ENCODE assay signal across 18 cellular contexts in genomic region chr6:154872605-154873004, GRCh38.
A peak's percentile ranks its signal among the peaks of the same experiment; 100 is the strongest.
DNase-seq lines count a peak whose midpoint lies in the region; ATAC-seq, FAIRE-seq and TF ChIP-seq lines count a peak whose summit lies in the region.
"Had no signal": no experiment of that assay in that cellular context is flagged by ENCODE, and none has a peak within 500 bp of the region (broad histone marks: within the 10 kb centered on the region; RNA-seq: fewer than 3 reads in every experiment).

No MANE protein-coding gene starts in this region.

- no peak overlapping the region for H3K27ac ChIP-seq in K562 (ENCODE audit: extremely low read depth, low read depth, low read length)
- no peak overlapping the region for H3K27ac ChIP-seq in psoas muscle
- no peak overlapping the region for H3K27ac ChIP-seq in tibial nerve
- H3K27ac ChIP-seq: lower lobe of right lung, uterus had no signal

- H3K27me3 Mint-ChIP-seq in endothelial cell (ENCODE audit: unreplicated experiment), result peaks cover 3% of the 10 kb centered on the region
- H3K27me3 Mint-ChIP-seq: activated B cell treated with CpG ODN at 0.5 μM for 24 hours; CD4-positive, alpha-beta T cell; naive B cell; T-cell had no signal

- intact Hi-C loops in K562 (cut with micrococcal nuclease) (no loop called here), psoas muscle (cut with DNase I) (no loop called here)

- TF ChIP-seq CTCF in K562 (IDR thresholded peaks at IDR 0.05 in 2 of 3, conservative IDR thresholded peaks at IDR 0.05 in 1 of 3; ENCODE audit: insufficient read depth in 2 of 3, low read depth in 1 of 3, low read length in 3 of 3), result no peak
- no peak for TF ChIP-seq CTCF in psoas muscle (IDR thresholded peaks at IDR 0.05)
- TF ChIP-seq CTCF in endothelial cell (IDR thresholded peaks at IDR 0.05; ENCODE audit: unreplicated experiment), result no peak
- no peak for TF ChIP-seq CTCF in tibial nerve (IDR thresholded peaks at IDR 0.05)

- H3K36me3 ChIP-seq in K562 (ENCODE audit: control insufficient read depth, insufficient read depth, low read length), result peaks cover 9% of the 10 kb centered on the region; the same call in 2 of the 3 replicates
- no peaks in the 10 kb centered on the region for H3K36me3 ChIP-seq in psoas muscle (ENCODE audit: insufficient read depth in 1 of 2, low read depth in 1 of 2)
- no peaks in the 10 kb centered on the region for H3K36me3 ChIP-seq in tibial nerve
- H3K36me3 ChIP-seq: lower lobe of right lung, uterus had no signal

- no peak for TF ChIP-seq POLR2A in K562 (conservative IDR thresholded peaks at IDR 0.05)
- TF ChIP-seq POLR2A in tibial nerve (IDR thresholded peaks at IDR 0.05), result no peak

- ATAC-seq in K562, result 0 out of 3 replicates have a peak, but pooled peaks have one; percentile 42
- ATAC-seq in psoas muscle, result peak in 3 of 4 donors; percentile 26 to 52 (median 31)
- ATAC-seq in HG03196 (IDR thresholded peaks at IDR 0.05; ENCODE audit: unreplicated experiment), result no peak
- ATAC-seq: lower lobe of right lung, T-cell had no signal

- no peak for TF ChIP-seq EP300 in K562 (IDR thresholded peaks at IDR 0.05; ENCODE audit: low read length)
- no peak for TF ChIP-seq EP300 in tibial nerve (IDR thresholded peaks at IDR 0.05)

- no TSS peak for BruUV-seq in K562 (replicated peaks; lab: Mats Ljungman, UMichigan)

- no peaks in the 10 kb centered on the region for H3K27me3 ChIP-seq in K562 (ENCODE audit: control insufficient read depth in 2 of 2, insufficient read depth in 2 of 2, low read length in 2 of 2)
- no peaks in the 10 kb centered on the region for H3K27me3 ChIP-seq in psoas muscle (ENCODE audit: insufficient read depth in 3 of 3, low read length in 2 of 3)
- no peaks in the 10 kb centered on the region for H3K27me3 ChIP-seq in tibial nerve
- H3K27me3 ChIP-seq: uterus had no signal

- H3K79me2 ChIP-seq in K562 (ENCODE audit: control insufficient read depth, insufficient read depth, low read length), result peaks cover 3% of the 10 kb centered on the region; the same call in 1 of the 3 replicates

- TF ChIP-seq RAD21 in K562 (CRISPR knock-in tag; conservative IDR thresholded peaks at IDR 0.05 in 1 of 2, IDR thresholded peaks at IDR 0.05 in 1 of 2), result no peak

- no peak overlapping the region for H3K4me3 Mint-ChIP-seq in endothelial cell (ENCODE audit: unreplicated experiment)
- H3K4me3 Mint-ChIP-seq: activated B cell treated with CpG ODN at 0.5 μM for 24 hours; CD4-positive, alpha-beta T cell; T-cell had no signal

- WGBS in K562 (ENCODE audit: insufficient coverage, low coverage, missing lambda C conversion rate), result 88% methylated on average over 7 of the region's 7 CpGs
- 43 to 81% (median 57%) methylated on average over 7 of the region's 7 CpGs for WGBS in psoas muscle, 3 donors
- WGBS in tibial nerve, 2 donors, result 87 to 89% methylated on average over 7 of the region's 7 CpGs

- H3K9ac ChIP-seq in K562 (ENCODE audit: insufficient read depth in 1 of 2, low read depth in 2 of 2, low read length in 2 of 2), result no peak overlapping the region

- H2AFZ ChIP-seq in K562 (ENCODE audit: low read depth, low read length), result no peak overlapping the region

- POLR2A ChIA-PET in K562 (lab: Yijun Ruan, JAX), result interaction anchor here (1.1 kb wide), 1 partner anchor 25 kb away, joined by 3 read pairs; no protein-coding TSS in a partner anchor

- H3K4me1 ChIP-seq in K562 (replicated peaks in 1 of 2; ENCODE audit: control insufficient read depth in 2 of 2, insufficient read depth in 2 of 2, low read length in 2 of 2), result no peaks in the 10 kb centered on the region; a peak in 1 of 5 replicates
- H3K4me1 ChIP-seq in psoas muscle, result peaks cover 48% of the 10 kb centered on the region
- H3K4me1 ChIP-seq in tibial nerve, result peaks cover 0 to 13% (median 3%) of the 10 kb centered on the region in 4 donors
- H3K4me1 ChIP-seq: lower lobe of right lung had no signal

- no peak overlapping the region for H3K4me2 ChIP-seq in K562 (ENCODE audit: insufficient read depth, low read length)

- CTCF ChIA-PET in K562 (lab: Yijun Ruan, JAX; ENCODE audit: low intra/inter-chr PET ratio), result no interaction called here

- in situ Hi-C loops in K562 (cut with MboI), result no loop called here

- no peak overlapping the region for H3K27ac Mint-ChIP-seq in endothelial cell (ENCODE audit: unreplicated experiment)
- H3K27ac Mint-ChIP-seq: activated B cell treated with CpG ODN at 0.5 μM for 24 hours; CD4-positive, alpha-beta T cell; T-cell had no signal

- H3K9me3 ChIP-seq in K562 (replicated peaks; ENCODE audit: control insufficient read depth, insufficient read depth, low read depth, low read length) (no peaks in the 10 kb centered on the region), psoas muscle (no peaks in the 10 kb centered on the region), tibial nerve (no peaks in the 10 kb centered on the region)
- H3K9me3 ChIP-seq: lower lobe of right lung, uterus had no signal

- no peaks in the 10 kb centered on the region for H3K36me3 Mint-ChIP-seq in endothelial cell (ENCODE audit: low read depth, unreplicated experiment)
- H3K36me3 Mint-ChIP-seq: naive B cell had no signal

- DNase-seq in NCI-H2171 treated with DMSO at 0.1 percent for 48 hours (lab: John Stamatoyannopoulos, UW) (peak; percentile 29), NCI-H2171 (lab: John Stamatoyannopoulos, UW) (no peak), NCI-H187 treated with DMSO at 0.1 percent for 48 hours (lab: John Stamatoyannopoulos, UW) (peak; percentile 78), K562 (ENCODE audit: extremely low read depth in 1 of 4, low spot score in 3 of 4) (no peak), psoas muscle (no peak), endothelial cell (ENCODE audit: low spot score) (no peak), tibial nerve (ENCODE audit: low spot score in 2 of 2) (no peak)
- DNase-seq: activated B cell treated with CpG ODN at 0.5 μM for 24 hours; CD4-positive, alpha-beta T cell; foreskin melanocyte; KG1; lower lobe of right lung; naive B cell; NCI-H146; T-cell; uterus had no signal

- 0 out of 2 replicates have a peak, but pooled peaks cover 4% of the 10 kb centered on the region for H4K20me1 ChIP-seq in K562 (replicated peaks; ENCODE audit: control insufficient read depth, insufficient read depth, low read length)

- H3K9me1 ChIP-seq in K562 (ENCODE audit: control insufficient read depth, insufficient read depth, low read length), result no peaks in the 10 kb centered on the region

- no peaks in the 10 kb centered on the region for H3K9me3 Mint-ChIP-seq in endothelial cell (ENCODE audit: unreplicated experiment)
- H3K9me3 Mint-ChIP-seq: activated B cell treated with CpG ODN at 0.5 μM for 24 hours; CD4-positive, alpha-beta T cell; naive B cell; T-cell had no signal

- H3K4me1 Mint-ChIP-seq in endothelial cell (ENCODE audit: unreplicated experiment), result peaks cover 3% of the 10 kb centered on the region

- H3K4me3 ChIP-seq in K562, result no peak overlapping the region
- no peak overlapping the region for H3K4me3 ChIP-seq in psoas muscle
- H3K4me3 ChIP-seq in tibial nerve, result no peak overlapping the region
- H3K4me3 ChIP-seq: lower lobe of right lung, uterus had no signal

- no peak for FAIRE-seq in K562 (lab: Jason Lieb, UNC)
- FAIRE-seq: endometrium had no signal

TF ChIP-seq in K562, 482 proteins besides CTCF, POLR2A, EP300 and RAD21 (continues in another document):
- TF ChIP-seq TCF7L2 (IDR thresholded peaks at IDR 0.05; ENCODE audit: low read depth, low read length) (no peak), NR3C1 (CRISPR knock-in tag; IDR thresholded peaks at IDR 0.05) (no peak), ZBTB26 (CRISPR knock-in tag; IDR thresholded peaks at IDR 0.05) (no peak), MYNN (IDR thresholded peaks at IDR 0.05) (no peak), MYNN (CRISPR knock-in tag; IDR thresholded peaks at IDR 0.05) (no peak), TAF15 (IDR thresholded peaks at IDR 0.05; ENCODE audit: low read depth, low read length) (no peak), GTF2E2 (tag; IDR thresholded peaks at IDR 0.05) (no peak), RFX7 (CRISPR knock-in tag; IDR thresholded peaks at IDR 0.05) (no peak), MEF2D (tag; conservative IDR thresholded peaks at IDR 0.05; ENCODE audit: low read depth) (no peak)
- TF ChIP-seq, protein P1, sequence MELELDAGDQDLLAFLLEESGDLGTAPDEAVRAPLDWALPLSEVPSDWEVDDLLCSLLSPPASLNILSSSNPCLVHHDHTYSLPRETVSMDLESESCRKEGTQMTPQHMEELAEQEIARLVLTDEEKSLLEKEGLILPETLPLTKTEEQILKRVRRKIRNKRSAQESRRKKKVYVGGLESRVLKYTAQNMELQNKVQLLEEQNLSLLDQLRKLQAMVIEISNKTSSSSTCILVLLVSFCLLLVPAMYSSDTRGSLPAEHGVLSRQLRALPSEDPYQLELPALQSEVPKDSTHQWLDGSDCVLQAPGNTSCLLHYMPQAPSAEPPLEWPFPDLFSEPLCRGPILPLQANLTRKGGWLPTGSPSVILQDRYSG (tag; conservative IDR thresholded peaks at IDR 0.05; ENCODE audit: low read depth), result no peak
- TF ChIP-seq, protein P2, sequence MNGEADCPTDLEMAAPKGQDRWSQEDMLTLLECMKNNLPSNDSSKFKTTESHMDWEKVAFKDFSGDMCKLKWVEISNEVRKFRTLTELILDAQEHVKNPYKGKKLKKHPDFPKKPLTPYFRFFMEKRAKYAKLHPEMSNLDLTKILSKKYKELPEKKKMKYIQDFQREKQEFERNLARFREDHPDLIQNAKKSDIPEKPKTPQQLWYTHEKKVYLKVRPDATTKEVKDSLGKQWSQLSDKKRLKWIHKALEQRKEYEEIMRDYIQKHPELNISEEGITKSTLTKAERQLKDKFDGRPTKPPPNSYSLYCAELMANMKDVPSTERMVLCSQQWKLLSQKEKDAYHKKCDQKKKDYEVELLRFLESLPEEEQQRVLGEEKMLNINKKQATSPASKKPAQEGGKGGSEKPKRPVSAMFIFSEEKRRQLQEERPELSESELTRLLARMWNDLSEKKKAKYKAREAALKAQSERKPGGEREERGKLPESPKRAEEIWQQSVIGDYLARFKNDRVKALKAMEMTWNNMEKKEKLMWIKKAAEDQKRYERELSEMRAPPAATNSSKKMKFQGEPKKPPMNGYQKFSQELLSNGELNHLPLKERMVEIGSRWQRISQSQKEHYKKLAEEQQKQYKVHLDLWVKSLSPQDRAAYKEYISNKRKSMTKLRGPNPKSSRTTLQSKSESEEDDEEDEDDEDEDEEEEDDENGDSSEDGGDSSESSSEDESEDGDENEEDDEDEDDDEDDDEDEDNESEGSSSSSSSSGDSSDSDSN (IDR thresholded peaks at IDR 0.05; ENCODE audit: borderline replicate concordance in 1 of 2, low read depth in 2 of 2, low read length in 2 of 2), result no peak

Comparison
In these comparisons a context has a peak if more than half of its experiments do, and no peak if none do; other contexts are left out.
1. DNase-seq: peak in NCI-H2171 treated with DMSO at 0.1 percent for 48 hours (single experiment) and NCI-H187 treated with DMSO at 0.1 percent for 48 hours (single experiment); none in NCI-H2171 (single experiment), K562 (0 of 4), psoas muscle (0 of 2), endothelial cell (single experiment) and tibial nerve (0 of 2).